In the genomic region with DNA sequence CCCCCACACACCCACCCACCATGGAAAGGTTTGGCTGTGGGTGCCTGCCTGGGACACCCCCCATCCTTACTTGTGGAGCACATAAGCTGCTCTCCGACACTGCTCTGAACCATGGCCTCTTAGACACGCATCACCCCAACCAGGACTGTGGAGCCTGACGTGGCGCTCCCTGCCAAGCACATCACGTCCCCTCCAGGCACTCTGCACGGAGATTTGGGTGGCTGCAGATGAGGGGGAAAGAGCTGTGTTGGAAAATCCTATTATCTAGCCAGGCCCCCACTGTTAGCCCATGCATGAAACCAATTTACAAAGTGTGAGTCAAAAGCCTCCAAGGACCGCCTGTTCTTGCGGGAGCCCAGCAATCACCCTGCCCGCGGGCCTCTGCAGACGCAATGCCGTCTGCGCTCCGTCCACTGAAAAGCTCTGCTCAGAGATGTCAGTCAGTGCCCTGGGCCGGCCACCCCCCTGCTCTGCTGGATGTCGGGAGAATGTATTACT, we compare ENCODE assay signal across 1 cellular context.
A peak's percentile ranks its signal among the peaks of the same experiment; 100 is the strongest.
TF ChIP-seq lines count a peak whose summit lies in the region.

No MANE protein-coding gene starts in this region.

TF ChIP-seq in SK-N-SH treated with all-trans-retinoic acid at 6 μM for 48 hours, 23 proteins besides CTCF, POLR2A, EP300 and RAD21 (continued from another document):
- TF ChIP-seq TCF4 (CRISPR knock-in tag; IDR thresholded peaks at IDR 0.05; ENCODE audit: borderline replicate concordance): peak; percentile 63; the same call in 1 of the 2 replicates
- TF ChIP-seq ZNF70 (CRISPR knock-in tag; IDR thresholded peaks at IDR 0.05): 0 out of 2 replicates have a peak, but pooled peaks have one; percentile 24
- TF ChIP-seq, protein P1, sequence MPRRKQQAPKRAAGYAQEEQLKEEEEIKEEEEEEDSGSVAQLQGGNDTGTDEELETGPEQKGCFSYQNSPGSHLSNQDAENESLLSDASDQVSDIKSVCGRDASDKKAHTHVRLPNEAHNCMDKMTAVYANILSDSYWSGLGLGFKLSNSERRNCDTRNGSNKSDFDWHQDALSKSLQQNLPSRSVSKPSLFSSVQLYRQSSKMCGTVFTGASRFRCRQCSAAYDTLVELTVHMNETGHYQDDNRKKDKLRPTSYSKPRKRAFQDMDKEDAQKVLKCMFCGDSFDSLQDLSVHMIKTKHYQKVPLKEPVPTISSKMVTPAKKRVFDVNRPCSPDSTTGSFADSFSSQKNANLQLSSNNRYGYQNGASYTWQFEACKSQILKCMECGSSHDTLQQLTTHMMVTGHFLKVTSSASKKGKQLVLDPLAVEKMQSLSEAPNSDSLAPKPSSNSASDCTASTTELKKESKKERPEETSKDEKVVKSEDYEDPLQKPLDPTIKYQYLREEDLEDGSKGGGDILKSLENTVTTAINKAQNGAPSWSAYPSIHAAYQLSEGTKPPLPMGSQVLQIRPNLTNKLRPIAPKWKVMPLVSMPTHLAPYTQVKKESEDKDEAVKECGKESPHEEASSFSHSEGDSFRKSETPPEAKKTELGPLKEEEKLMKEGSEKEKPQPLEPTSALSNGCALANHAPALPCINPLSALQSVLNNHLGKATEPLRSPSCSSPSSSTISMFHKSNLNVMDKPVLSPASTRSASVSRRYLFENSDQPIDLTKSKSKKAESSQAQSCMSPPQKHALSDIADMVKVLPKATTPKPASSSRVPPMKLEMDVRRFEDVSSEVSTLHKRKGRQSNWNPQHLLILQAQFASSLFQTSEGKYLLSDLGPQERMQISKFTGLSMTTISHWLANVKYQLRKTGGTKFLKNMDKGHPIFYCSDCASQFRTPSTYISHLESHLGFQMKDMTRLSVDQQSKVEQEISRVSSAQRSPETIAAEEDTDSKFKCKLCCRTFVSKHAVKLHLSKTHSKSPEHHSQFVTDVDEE (CRISPR knock-in tag; IDR thresholded peaks at IDR 0.05): no peak
- TF ChIP-seq, protein P2, sequence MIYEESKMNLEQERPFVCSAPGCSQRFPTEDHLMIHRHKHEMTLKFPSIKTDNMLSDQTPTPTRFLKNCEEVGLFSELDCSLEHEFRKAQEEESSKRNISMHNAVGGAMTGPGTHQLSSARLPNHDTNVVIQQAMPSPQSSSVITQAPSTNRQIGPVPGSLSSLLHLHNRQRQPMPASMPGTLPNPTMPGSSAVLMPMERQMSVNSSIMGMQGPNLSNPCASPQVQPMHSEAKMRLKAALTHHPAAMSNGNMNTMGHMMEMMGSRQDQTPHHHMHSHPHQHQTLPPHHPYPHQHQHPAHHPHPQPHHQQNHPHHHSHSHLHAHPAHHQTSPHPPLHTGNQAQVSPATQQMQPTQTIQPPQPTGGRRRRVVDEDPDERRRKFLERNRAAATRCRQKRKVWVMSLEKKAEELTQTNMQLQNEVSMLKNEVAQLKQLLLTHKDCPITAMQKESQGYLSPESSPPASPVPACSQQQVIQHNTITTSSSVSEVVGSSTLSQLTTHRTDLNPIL (CRISPR knock-in tag; IDR thresholded peaks at IDR 0.05; ENCODE audit: low read depth): no peak
